Comparison of ENCODE assay signal across 21 cellular contexts in genomic region chr3:149772861-149773260, GRCh38. TPM values are rescaled to one million over a fixed set of nuclear protein-coding genes. Genes with fewer than 3 reads are reported as not detected.
DNase-seq lines count a peak whose midpoint lies in the region; ATAC-seq and TF ChIP-seq lines count a peak whose summit lies in the region.
"Had no signal": no experiment of that assay in that cellular context is flagged by ENCODE, and none has a peak within 500 bp of the region (broad histone marks: within the 10 kb centered on the region; RNA-seq: fewer than 3 reads in every experiment).

No MANE protein-coding gene starts in this region.

- no peak overlapping the region for H3K18ac ChIP-seq in trophoblast cell (ENCODE audit: low read length)

- no peaks in the 10 kb centered on the region for H3K9me3 Mint-ChIP-seq in endothelial cell (ENCODE audit: unreplicated experiment)
- H3K9me3 Mint-ChIP-seq: CD14-positive monocyte; CD8-positive, alpha-beta T cell; IgD-negative memory B cell had no signal

- peak overlapping the region; percentile 7 for H3K27ac Mint-ChIP-seq in endothelial cell (ENCODE audit: unreplicated experiment)
- H3K27ac Mint-ChIP-seq: CD8-positive, alpha-beta T cell; IgD-negative memory B cell had no signal

- WGBS in SK-N-SH (ENCODE audit: low lambda C conversion rate): 80% methylated on average over 2 of the region's 2 CpGs
- no CpG with 5 or more reads among the region's 2 CpGs for WGBS in trophoblast cell (ENCODE audit: extremely low coverage, insufficient coverage, insufficient read length)
- WGBS in lower leg skin, 2 donors: 90 to 94% methylated on average over 2 of the region's 2 CpGs

- H3K9me3 ChIP-seq in SK-N-SH (no peaks in the 10 kb centered on the region), trophoblast cell (ENCODE audit: insufficient read depth, low read depth, low read length) (no peaks in the 10 kb centered on the region)

- TF ChIP-seq CTCF in SK-N-SH (IDR thresholded peaks at IDR 0.05) (no peak), endothelial cell (IDR thresholded peaks at IDR 0.05; ENCODE audit: unreplicated experiment) (no peak), lower leg skin (IDR thresholded peaks at IDR 0.05) (no peak)

- no peak overlapping the region for H2BK5ac ChIP-seq in trophoblast cell (ENCODE audit: low read depth, low read length, poor library complexity)

- H3K27me3 ChIP-seq in SK-N-SH (ENCODE audit: insufficient read depth) (no peaks in the 10 kb centered on the region), trophoblast cell (ENCODE audit: insufficient read depth, low read length) (no peaks in the 10 kb centered on the region)

- peaks cover 5% of the 10 kb centered on the region for H3K27me3 Mint-ChIP-seq in endothelial cell (ENCODE audit: unreplicated experiment)

- TF ChIP-seq RAD21 in SK-N-SH (IDR thresholded peaks at IDR 0.05; ENCODE audit: low read length): no peak

- H3F3A ChIP-seq in SK-N-SH (replicated peaks; ENCODE audit: insufficient read depth): no peaks in the 10 kb centered on the region

- no peaks in the 10 kb centered on the region for H3K36me3 ChIP-seq in SK-N-SH (replicated peaks in 1 of 2; ENCODE audit: control insufficient read depth in 1 of 2, insufficient read depth in 2 of 2, low read length in 1 of 2)
- H3K36me3 ChIP-seq in trophoblast cell (ENCODE audit: control insufficient read depth in 1 of 2, insufficient read depth in 2 of 2, low read length in 2 of 2): no peaks in the 10 kb centered on the region

- no peak overlapping the region for H2BK120ac ChIP-seq in trophoblast cell (ENCODE audit: insufficient read depth, low read length, poor library complexity)

- H2BK12ac ChIP-seq in trophoblast cell (ENCODE audit: low read length): peak overlapping the region; percentile 6

- no peaks in the 10 kb centered on the region for H4K20me1 ChIP-seq in SK-N-SH (ENCODE audit: insufficient read depth)

- H3K4me3 Mint-ChIP-seq in endothelial cell (ENCODE audit: unreplicated experiment): no peak overlapping the region
- H3K4me3 Mint-ChIP-seq: CD14-positive monocyte; CD8-positive, alpha-beta T cell had no signal

- no peak overlapping the region for H3K23ac ChIP-seq in trophoblast cell (ENCODE audit: low read length)

- no peak overlapping the region for H4K8ac ChIP-seq in trophoblast cell (ENCODE audit: low read depth, low read length)

- H2AK5ac ChIP-seq in trophoblast cell (ENCODE audit: low read length): no peak overlapping the region

- H3K4me1 ChIP-seq in SK-N-SH (ENCODE audit: control insufficient read depth in 1 of 2, insufficient read depth in 2 of 2, low read depth in 1 of 2, low read length in 1 of 2) (no peaks in the 10 kb centered on the region), trophoblast cell (ENCODE audit: control insufficient read depth in 1 of 2, insufficient read depth in 2 of 2, low read length in 2 of 2) (peaks cover 5 to 8% of the 10 kb centered on the region in 2 experiments)

- no peak overlapping the region for H3K4ac ChIP-seq in trophoblast cell (ENCODE audit: low read depth, low read length)

- H2AFZ ChIP-seq in SK-N-SH (ENCODE audit: low read depth) (0 out of 2 replicates have a peak overlapping the region, but pooled peaks have one; percentile 14), trophoblast cell (ENCODE audit: insufficient read depth, low read length, poor library complexity) (peak overlapping the region; percentile 27)

- POLR2A ChIA-PET in SK-N-SH (lab: Yijun Ruan, JAX): no interaction called here

- intact Hi-C loops in left colon (cut with DNase I, micrococcal nuclease) (loop anchor here in 1 of 2 donors (5.0 kb wide), 1 partner anchor 276 kb away; no protein-coding TSS in a partner anchor), lower leg skin (cut with DNase I; ENCODE audit: low total_unique reads) (no loop called here)

- no peak overlapping the region for H4K91ac ChIP-seq in trophoblast cell (ENCODE audit: low read depth, low read length)

- no peak overlapping the region for H3K14ac ChIP-seq in trophoblast cell (ENCODE audit: low read length)

- H3K4me3 ChIP-seq in SK-N-SH (ENCODE audit: low read depth in 2 of 2, low read length in 1 of 2) (no peak overlapping the region), trophoblast cell (ENCODE audit: low read depth, low read length) (no peak overlapping the region), lower leg skin (ENCODE audit: low read depth, poor library complexity, severe bottlenecking) (no peak overlapping the region)
- H3K4me3 ChIP-seq: GM12878 had no signal

- H3K4me2 ChIP-seq in SK-N-SH: no peak overlapping the region
- no peak overlapping the region for H3K4me2 ChIP-seq in trophoblast cell (ENCODE audit: low read length)

- H3K79me1 ChIP-seq in trophoblast cell (ENCODE audit: low read length): no peaks in the 10 kb centered on the region

- CTCF ChIA-PET in SK-N-SH (lab: Yijun Ruan, JAX): interaction anchor here (0.8 to 5.0 kb wide), 14 partner anchors 10 to 430 kb away, joined by 3 to 29 read pairs (median 4); partner anchors contain the start of genes ANKUB1 and COMMD2

- H3K27ac ChIP-seq in SK-N-SH (ENCODE audit: low read depth in 2 of 2, low read length in 1 of 2) (no peak overlapping the region), trophoblast cell (ENCODE audit: low read depth, low read length) (no peak overlapping the region)
- H3K27ac ChIP-seq: 22Rv1, HL-60 had no signal

- DNase-seq in SK-N-SH: no peak
- DNase-seq in NCI-H226: peak; percentile 40
- no peak for DNase-seq in endothelial cell (ENCODE audit: low spot score)
- peak in 1 of 2 donors; percentile 14 for DNase-seq in trophoblast cell
- DNase-seq in left colon: no peak
- DNase-seq in lower leg skin (ENCODE audit: low spot score in 2 of 2): no peak
- DNase-seq: CD8-positive, alpha-beta T cell; COR-L47; DND-41 had no signal

- H3K9me2 ChIP-seq in SK-N-SH: no peaks in the 10 kb centered on the region

- TF ChIP-seq EP300 in SK-N-SH (IDR thresholded peaks at IDR 0.05; ENCODE audit: borderline replicate concordance in 1 of 2, low read depth in 1 of 2, low read length in 1 of 2): no peak

- no peaks in the 10 kb centered on the region for H3K36me3 Mint-ChIP-seq in endothelial cell (ENCODE audit: low read depth, unreplicated experiment)
- H3K36me3 Mint-ChIP-seq: CD14-positive monocyte; CD8-positive, alpha-beta T cell had no signal

- H3K9ac ChIP-seq in SK-N-SH: no peak overlapping the region
- no peak overlapping the region for H3K9ac ChIP-seq in trophoblast cell (ENCODE audit: low read length)

- TF ChIP-seq POLR2A in lower leg skin (IDR thresholded peaks at IDR 0.05): no peak

- no peak overlapping the region for H4K12ac ChIP-seq in trophoblast cell (ENCODE audit: low read depth, low read length)

- no peak for ATAC-seq in SK-N-SH treated with all-trans-retinoic acid at 6 μM for 48 hours
- no peak for ATAC-seq in left colon
- ATAC-seq in GM18868 (IDR thresholded peaks at IDR 0.05; ENCODE audit: unreplicated experiment): no peak
- ATAC-seq: CD8-positive, alpha-beta T cell; GM12878; HCT116 had no signal

- H3K4me1 Mint-ChIP-seq in endothelial cell (ENCODE audit: unreplicated experiment): peaks cover 6% of the 10 kb centered on the region
- H3K4me1 Mint-ChIP-seq: CD14-positive monocyte had no signal

- H3K79me2 ChIP-seq in SK-N-SH (ENCODE audit: insufficient read depth) (no peaks in the 10 kb centered on the region), trophoblast cell (ENCODE audit: control insufficient read depth, insufficient read depth, low read length, poor library complexity) (no peaks in the 10 kb centered on the region)

TF ChIP-seq in SK-N-SH, 30 proteins besides CTCF, POLR2A, EP300 and RAD21:
- TF ChIP-seq TCF12 (IDR thresholded peaks at IDR 0.05): no peak

TF ChIP-seq in SK-N-SH treated with all-trans-retinoic acid at 6 μM for 48 hours, 23 proteins besides CTCF, POLR2A, EP300 and RAD21 (continues in another document):
- TF ChIP-seq RARB (CRISPR knock-in tag; IDR thresholded peaks at IDR 0.05) (no peak), ZFP30 (CRISPR knock-in tag; IDR thresholded peaks at IDR 0.05) (no peak), OSR1 (CRISPR knock-in tag; IDR thresholded peaks at IDR 0.05) (no peak), ESRRG (CRISPR knock-in tag; IDR thresholded peaks at IDR 0.05) (no peak)

RNA-seq across cellular contexts. Expression of gene ANKUB1, which starts 19.5 kb away (rescaled TPM):
- polyA plus RNA-seq in SK-N-SH (2012; rRNA removed): not detected in 2 replicates
- not detected in 2 replicates for polyA plus RNA-seq in SK-N-SH (2012; cell fraction: cytosol; rRNA removed)
- polyA plus RNA-seq in SK-N-SH (2012; cell fraction: nucleus; rRNA removed): not detected in 2 replicates
- total RNA-seq in endothelial cell (ENCODE audit: unreplicated experiment) (not detected), left colon (not detected), lower leg skin (not detected)
- 0.11 and 0.18 TPM in 2 replicates for polyA plus RNA-seq in trophoblast cell (2013)
- total RNA-seq: A673; CD8-positive, alpha-beta T cell; G401; GM12878; H4 had no signal
- polyA plus RNA-seq: BJ, CD14-positive monocyte, IgD-negative memory B cell had no signal

RNA-seq across cellular contexts. Expression of gene COMMD2, which starts 20.6 kb away (rescaled TPM):
- 20.9 and 21.3 TPM in 2 replicates for polyA plus RNA-seq in SK-N-SH (2012; rRNA removed)
- polyA plus RNA-seq in SK-N-SH (2012; cell fraction: cytosol; rRNA removed): 23.4 and 27.2 TPM in 2 replicates
- polyA plus RNA-seq in SK-N-SH (2012; cell fraction: nucleus; rRNA removed): 10.1 and 15.3 TPM in 2 replicates
- total RNA-seq in endothelial cell (ENCODE audit: unreplicated experiment): 43.8 TPM
- 24.6 and 25.6 TPM in 2 replicates for polyA plus RNA-seq in trophoblast cell (2013)
- total RNA-seq in left colon: 10 to 100 TPM; 25.5 to 27.5 TPM
- total RNA-seq in lower leg skin: 10 to 100 TPM; 16.8 to 21.5 (median 20.3) TPM

RNA-seq across cellular contexts. Expression of gene RNF13, which starts 40.2 kb away (rescaled TPM):
- 14.9 and 19.6 TPM in 2 replicates for polyA plus RNA-seq in SK-N-SH (2012; rRNA removed)
- 23.0 and 27.7 TPM in 2 replicates for polyA plus RNA-seq in SK-N-SH (2012; cell fraction: cytosol; rRNA removed)
- polyA plus RNA-seq in SK-N-SH (2012; cell fraction: nucleus; rRNA removed): 8.2 and 18.5 TPM in 2 replicates
- total RNA-seq in endothelial cell (ENCODE audit: unreplicated experiment): 30.7 TPM
- polyA plus RNA-seq in trophoblast cell (2013): 22.2 and 22.6 TPM in 2 replicates
- total RNA-seq in left colon: 10 to 100 TPM; 47.5 to 61.7 TPM
- 100 to 1,000 TPM in 1 of 4 donors, 10 to 100 TPM in 3; 53.1 to 101 (median 86.5) TPM for total RNA-seq in lower leg skin
